Comparison of ENCODE assay signal across 14 cellular contexts in the genomic region with DNA sequence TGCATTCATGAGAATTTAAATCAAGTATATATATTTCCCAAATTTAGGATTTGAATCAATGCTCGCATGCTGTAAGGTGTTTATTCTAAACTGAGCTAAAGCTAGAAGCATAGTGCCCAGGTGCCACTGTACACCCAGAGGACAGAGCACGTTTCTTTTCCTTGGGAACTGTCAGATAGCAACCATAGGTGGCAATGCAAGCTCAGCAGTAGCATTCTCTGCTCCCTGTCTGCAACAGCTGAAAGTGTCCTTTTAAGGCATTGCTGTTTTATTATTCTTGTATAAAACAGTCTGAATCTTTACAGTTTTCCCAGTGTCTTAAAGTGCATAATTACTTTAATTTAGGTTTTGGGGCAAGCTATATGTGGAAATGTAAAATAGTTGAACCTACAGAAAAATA.
DNase-seq lines count a peak whose midpoint lies in the region; ATAC-seq and TF ChIP-seq lines count a peak whose summit lies in the region.
"Had no signal": no experiment of that assay in that cellular context is flagged by ENCODE, and none has a peak within 500 bp of the region (broad histone marks: within the 10 kb centered on the region; RNA-seq: fewer than 3 reads in every experiment).

No MANE protein-coding gene starts in this region.

- no peaks in the 10 kb centered on the region for H4K20me1 ChIP-seq in PC-3 (ENCODE audit: low read length)

- DNase-seq in MCF 10A (ENCODE audit: unreplicated experiment) (peak; percentile 12), breast epithelium (ENCODE audit: low spot score in 2 of 2) (no peak), PC-3 (peak; percentile 2), erythroblast (lab: John Stamatoyannopoulos, UW) (peak; percentile 1 to 2), SW480 (ENCODE audit: low spot score) (no peak)
- no peak for DNase-seq in stimulated activated CD4-positive, alpha-beta T cell treated with anti-CD3 and anti-CD28 coated beads, Interleukin-2, amount 100 ng/mL, for 48 hours
- DNase-seq in activated T-helper 1 cell treated with anti-CD3 and anti-CD28 coated beads, Interleukin-12 subunit alpha, Interleukin-12 subunit beta, Interleukin-2, Interleukin-4 antibody, amounts not matched to agents 30 ng/mL and 10 ng/mL and 1 ng/mL, durations not matched to agents 14 hours and 24 hours and 36 hours (ENCODE audit: low spot score), result no peak
- DNase-seq: midbrain; NCI-H187 treated with DMSO at 0.1 percent for 48 hours; stimulated activated CD4-positive, alpha-beta T cell treated with anti-CD3 and anti-CD28 coated beads, Interleukin-4, amount 100 ng/mL, for 24 hours; stimulated activated naive CD4-positive, alpha-beta T cell treated with Interleukin-2 at 50 U/mL for 16 hours; T1000 had no signal

- H3K4me2 ChIP-seq in PC-3 (ENCODE audit: low read length), result no peak overlapping the region

- POLR2A ChIA-PET in MCF 10A (lab: Yijun Ruan, JAX), result no interaction called here
- POLR2A ChIA-PET in PC-3 (lab: Charles Lee; ENCODE audit: unreplicated experiment), result no interaction called here

- TF ChIP-seq POLR2A in breast epithelium (IDR thresholded peaks at IDR 0.05), result no peak
- no peak for TF ChIP-seq POLR2A in erythroblast (IDR thresholded peaks at IDR 0.05; ENCODE audit: low read length)

- H3K27me3 Mint-ChIP-seq in MCF 10A (ENCODE audit: insufficient read depth, unreplicated experiment), result peaks cover 29% of the 10 kb centered on the region
- no peaks in the 10 kb centered on the region for H3K27me3 Mint-ChIP-seq in activated T-helper 1 cell treated with anti-CD3 and anti-CD28 coated beads, Interleukin-12 subunit alpha, Interleukin-12 subunit beta, Interleukin-2, Interleukin-4 antibody, amounts not matched to agents 30 ng/mL and 10 ng/mL and 1 ng/mL, durations not matched to agents 14 hours and 24 hours and 36 hours (ENCODE audit: insufficient read depth)
- H3K27me3 Mint-ChIP-seq: central memory CD8-positive, alpha-beta T cell had no signal

- H3K36me3 ChIP-seq in breast epithelium, result no peaks in the 10 kb centered on the region
- no peaks in the 10 kb centered on the region for H3K36me3 ChIP-seq in PC-3 (ENCODE audit: low read depth, low read length)

- H3K27ac ChIP-seq in breast epithelium (no peak overlapping the region), PC-3 (ENCODE audit: low read length) (no peak overlapping the region)

- H3K9me3 Mint-ChIP-seq in MCF 10A (ENCODE audit: unreplicated experiment), result no peaks in the 10 kb centered on the region
- H3K9me3 Mint-ChIP-seq in activated T-helper 1 cell treated with anti-CD3 and anti-CD28 coated beads, Interleukin-12 subunit alpha, Interleukin-12 subunit beta, Interleukin-2, Interleukin-4 antibody, amounts not matched to agents 30 ng/mL and 10 ng/mL and 1 ng/mL, durations not matched to agents 14 hours and 24 hours and 36 hours, result no peaks in the 10 kb centered on the region

- H3K9me3 ChIP-seq in breast epithelium, result no peaks in the 10 kb centered on the region
- no peaks in the 10 kb centered on the region for H3K9me3 ChIP-seq in PC-3 (ENCODE audit: low read length)

- no peaks in the 10 kb centered on the region for H3K79me2 ChIP-seq in PC-3 (ENCODE audit: low read length)

- BruUV-seq in MCF 10A (replicated peaks; lab: Mats Ljungman, UMichigan) (no TSS peak), PC-3 (replicated peaks; lab: Mats Ljungman, UMichigan) (no TSS peak)

- CTCF ChIA-PET in MCF 10A (lab: Yijun Ruan, JAX), result interaction anchor here (0.5 to 1.1 kb wide), 2 partner anchors 230 to 1427 kb away, joined by 3 read pairs; no protein-coding TSS in a partner anchor
- CTCF ChIA-PET in PC-3 (lab: Charles Lee), result no interaction called here

- H3F3A ChIP-seq in PC-3 (ENCODE audit: low read length, unreplicated experiment), result no peaks in the 10 kb centered on the region

- H3K4me1 Mint-ChIP-seq in MCF 10A (ENCODE audit: insufficient read depth, unreplicated experiment), result no peaks in the 10 kb centered on the region
- H3K4me1 Mint-ChIP-seq in activated T-helper 1 cell treated with anti-CD3 and anti-CD28 coated beads, Interleukin-12 subunit alpha, Interleukin-12 subunit beta, Interleukin-2, Interleukin-4 antibody, amounts not matched to agents 30 ng/mL and 10 ng/mL and 1 ng/mL, durations not matched to agents 14 hours and 24 hours and 36 hours (ENCODE audit: low read depth), result no peaks in the 10 kb centered on the region
- H3K4me1 Mint-ChIP-seq: central memory CD8-positive, alpha-beta T cell had no signal

- no peaks in the 10 kb centered on the region for H3K9me2 ChIP-seq in PC-3 (replicated peaks; ENCODE audit: low read length)

- H3K4me3 ChIP-seq in breast epithelium (no peak overlapping the region), PC-3 (ENCODE audit: low read length) (no peak overlapping the region)

- H3K27me3 ChIP-seq in breast epithelium (no peaks in the 10 kb centered on the region), PC-3 (ENCODE audit: low read length) (peaks cover 4% of the 10 kb centered on the region)

- no peak overlapping the region for H2AFZ ChIP-seq in PC-3 (ENCODE audit: low read length)

- no peak overlapping the region for H3K4me3 Mint-ChIP-seq in MCF 10A (ENCODE audit: unreplicated experiment)
- no peak overlapping the region for H3K4me3 Mint-ChIP-seq in activated T-helper 1 cell treated with anti-CD3 and anti-CD28 coated beads, Interleukin-12 subunit alpha, Interleukin-12 subunit beta, Interleukin-2, Interleukin-4 antibody, amounts not matched to agents 30 ng/mL and 10 ng/mL and 1 ng/mL, durations not matched to agents 14 hours and 24 hours and 36 hours
- H3K4me3 Mint-ChIP-seq: central memory CD8-positive, alpha-beta T cell had no signal

- H3K4me1 ChIP-seq in breast epithelium (no peaks in the 10 kb centered on the region), PC-3 (ENCODE audit: insufficient read depth, low read length) (no peaks in the 10 kb centered on the region)

- intact Hi-C loops in MCF 10A (cut with micrococcal nuclease) (loop anchor here (5.0 kb wide), 1 partner anchor 316 kb away; no protein-coding TSS in a partner anchor), breast epithelium (cut with DNase I; ENCODE audit: low total_unique reads) (no loop called here), PC-3 (cut with micrococcal nuclease) (no loop called here)
- intact Hi-C loops in activated T-helper 1 cell treated with anti-CD3 and anti-CD28 coated beads, Interleukin-12 subunit alpha, Interleukin-12 subunit beta, Interleukin-2, Interleukin-4 antibody, amounts not matched to agents 30 ng/mL and 10 ng/mL and 1 ng/mL, durations not matched to agents 14 hours and 24 hours and 36 hours (cut with micrococcal nuclease), result no loop called here

- peak; percentile 10 for TF ChIP-seq CTCF in MCF 10A (IDR thresholded peaks at IDR 0.05; ENCODE audit: unreplicated experiment)
- TF ChIP-seq CTCF in breast epithelium (IDR thresholded peaks at IDR 0.05), result no peak
- no peak for TF ChIP-seq CTCF in PC-3 (conservative IDR thresholded peaks at IDR 0.05; ENCODE audit: low read depth, low read length)

- ATAC-seq in PC-3 (no peak), GM18867 (IDR thresholded peaks at IDR 0.05; ENCODE audit: unreplicated experiment) (no peak)

- H3K9ac ChIP-seq in PC-3 (ENCODE audit: low read length), result no peak overlapping the region

- H3K36me3 Mint-ChIP-seq in MCF 10A (ENCODE audit: insufficient read depth, unreplicated experiment), result no peaks in the 10 kb centered on the region
- H3K36me3 Mint-ChIP-seq in activated T-helper 1 cell treated with anti-CD3 and anti-CD28 coated beads, Interleukin-12 subunit alpha, Interleukin-12 subunit beta, Interleukin-2, Interleukin-4 antibody, amounts not matched to agents 30 ng/mL and 10 ng/mL and 1 ng/mL, durations not matched to agents 14 hours and 24 hours and 36 hours (ENCODE audit: low read depth), result no peaks in the 10 kb centered on the region

- H3K27ac Mint-ChIP-seq in MCF 10A (ENCODE audit: low read depth, unreplicated experiment), result no peak overlapping the region
- H3K27ac Mint-ChIP-seq in activated T-helper 1 cell treated with anti-CD3 and anti-CD28 coated beads, Interleukin-12 subunit alpha, Interleukin-12 subunit beta, Interleukin-2, Interleukin-4 antibody, amounts not matched to agents 30 ng/mL and 10 ng/mL and 1 ng/mL, durations not matched to agents 14 hours and 24 hours and 36 hours, result no peak overlapping the region

Comparison
In these comparisons a context has a peak if more than half of its experiments do, and no peak if none do; other contexts are left out.
1. DNase-seq: peak in MCF 10A (single experiment), PC-3 (single experiment) and erythroblast (2 of 2); none in breast epithelium (0 of 2), stimulated activated CD4-positive, alpha-beta T cell treated with anti-CD3 and anti-CD28 coated beads, Interleukin-2, amount 100 ng/mL, for 48 hours (0 of 2), SW480 (single experiment) and activated T-helper 1 cell treated with anti-CD3 and anti-CD28 coated beads, Interleukin-12 subunit alpha, Interleukin-12 subunit beta, Interleukin-2, Interleukin-4 antibody, amounts not matched to agents 30 ng/mL and 10 ng/mL and 1 ng/mL, durations not matched to agents 14 hours and 24 hours and 36 hours (single experiment).